ENCODE assay signal across 14 cellular contexts in genomic region chr1:234315588-234315987, GRCh38. TPM values are rescaled to one million over a fixed set of nuclear protein-coding genes. Genes with fewer than 3 reads are reported as not detected.
DNase-seq lines count a peak whose midpoint lies in the region; ATAC-seq and TF ChIP-seq lines count a peak whose summit lies in the region.
"Had no signal": no experiment of that assay in that cellular context is flagged by ENCODE, and none has a peak within 500 bp of the region (broad histone marks: within the 10 kb centered on the region; RNA-seq: fewer than 3 reads in every experiment).

No MANE protein-coding gene starts in this region.

- peaks cover 2% of the 10 kb centered on the region for H3K27me3 Mint-ChIP-seq in activated CD4-positive, alpha-beta T cell treated with anti-CD3 and anti-CD28 coated beads, Interleukin-2, amount 10 ng/mL, durations not matched to agents 7 days and 5 days

- peaks cover 27% of the 10 kb centered on the region for H3K4me1 ChIP-seq in foreskin keratinocyte
- H3K4me1 ChIP-seq: BE2C, neural progenitor cell had no signal

- H3K4me3 Mint-ChIP-seq in activated CD4-positive, alpha-beta T cell treated with anti-CD3 and anti-CD28 coated beads, Interleukin-2, amount 10 ng/mL, durations not matched to agents 7 days and 5 days: no peak overlapping the region
- H3K4me3 Mint-ChIP-seq: neural progenitor cell had no signal

- POLR2A ChIA-PET in activated CD4-positive, alpha-beta T cell treated with anti-CD3 and anti-CD28 coated beads, Interleukin-2, amount 10 ng/mL, durations not matched to agents 7 days and 5 days (lab: Charles Lee): no interaction called here

- DNase-seq in stimulated activated naive CD4-positive, alpha-beta T cell treated with Interleukin-2 at 50 U/mL for 16 hours (lab: John Stamatoyannopoulos, UW): peak; percentile 46
- DNase-seq in stimulated activated naive CD4-positive, alpha-beta T cell (lab: John Stamatoyannopoulos, UW): no peak
- no peak for DNase-seq in activated CD4-positive, alpha-beta T cell treated with anti-CD3 and anti-CD28 coated beads, Interleukin-2, amount 10 ng/mL, durations not matched to agents 7 days and 5 days
- DNase-seq in foreskin keratinocyte: no peak
- no peak for DNase-seq in NCI-H1417 treated with DMSO at 0.1 percent for 48 hours (lab: John Stamatoyannopoulos, UW)
- DNase-seq: BE2C, NCI-H1105 treated with DMSO at 0.1 percent for 48 hours, NCI-H2171 treated with DMSO at 0.1 percent for 48 hours, tibial artery had no signal

- H3K27ac Mint-ChIP-seq in activated CD4-positive, alpha-beta T cell treated with anti-CD3 and anti-CD28 coated beads, Interleukin-2, amount 10 ng/mL, durations not matched to agents 7 days and 5 days: peak overlapping the region; percentile 94
- H3K27ac Mint-ChIP-seq: neural progenitor cell had no signal

- ATAC-seq in foreskin keratinocyte: no peak
- no peak for ATAC-seq in HG02885 (IDR thresholded peaks at IDR 0.05; ENCODE audit: poor library complexity, unreplicated experiment)
- ATAC-seq in GM19351 (IDR thresholded peaks at IDR 0.05; ENCODE audit: unreplicated experiment): no peak
- ATAC-seq in GM21367 (IDR thresholded peaks at IDR 0.05; ENCODE audit: unreplicated experiment): no peak

- peaks cover 5% of the 10 kb centered on the region for H3K36me3 Mint-ChIP-seq in activated CD4-positive, alpha-beta T cell treated with anti-CD3 and anti-CD28 coated beads, Interleukin-2, amount 10 ng/mL, durations not matched to agents 7 days and 5 days (ENCODE audit: low read depth)

- H3K4me1 Mint-ChIP-seq in activated CD4-positive, alpha-beta T cell treated with anti-CD3 and anti-CD28 coated beads, Interleukin-2, amount 10 ng/mL, durations not matched to agents 7 days and 5 days: peaks cover 46% of the 10 kb centered on the region

- H3K9me3 Mint-ChIP-seq in activated CD4-positive, alpha-beta T cell treated with anti-CD3 and anti-CD28 coated beads, Interleukin-2, amount 10 ng/mL, durations not matched to agents 7 days and 5 days: no peaks in the 10 kb centered on the region
- H3K9me3 Mint-ChIP-seq: neural progenitor cell had no signal

- peak overlapping the region; percentile 2 for H3K27ac ChIP-seq in foreskin keratinocyte
- H3K27ac ChIP-seq: KMS-11, neural progenitor cell, tibial artery had no signal

- TF ChIP-seq CTCF in foreskin keratinocyte (conservative IDR thresholded peaks at IDR 0.05): no peak

- no peaks in the 10 kb centered on the region for H3K27me3 ChIP-seq in foreskin keratinocyte
- H3K27me3 ChIP-seq: neural progenitor cell had no signal

- CTCF ChIA-PET in activated CD4-positive, alpha-beta T cell treated with anti-CD3 and anti-CD28 coated beads, Interleukin-2, amount 10 ng/mL, durations not matched to agents 7 days and 5 days (lab: Charles Lee): interaction anchor here (0.8 to 1.0 kb wide), 2 partner anchors 23 to 103 kb away, joined by 3 read pairs; no protein-coding TSS in a partner anchor

RNA-seq across cellular contexts. Expression of gene COA6, which starts 57.7 kb away (rescaled TPM):
- 10 to 100 TPM; 46.2 to 46.5 TPM for total RNA-seq in activated CD4-positive, alpha-beta T cell treated with anti-CD3 and anti-CD28 coated beads, Interleukin-2, amount 10 ng/mL, durations not matched to agents 7 days and 5 days
- total RNA-seq in foreskin keratinocyte: 46.1 and 49.2 TPM in 2 replicates
- 65.2 and 67.3 TPM in 2 replicates for polyA plus RNA-seq in foreskin keratinocyte
